ENCODE assay signal across 8 cellular contexts in genomic region chr22:32136881-32137280, GRCh38. TPM values are rescaled to one million over a fixed set of nuclear protein-coding genes. Genes with fewer than 3 reads are reported as not detected.
"Had no signal": no experiment of that assay in that cellular context is flagged by ENCODE, and none has a peak within 500 bp of the region (broad histone marks: within the 10 kb centered on the region; RNA-seq: fewer than 3 reads in every experiment).

No MANE protein-coding gene starts in this region.

RNA-seq across cellular contexts. Expression of gene C22orf42, which starts 22.2 kb away (rescaled TPM):
- total RNA-seq: activated CD8-positive, alpha-beta memory T cell treated with anti-CD3 and anti-CD28 coated beads for 36 hours; aorta; breast epithelium; K562; LHCN-M2; MCF 10A; OCI-LY7; Right ventricle myocardium inferior had no signal
- polyA plus RNA-seq: aorta, K562 had no signal
